ENCODE assay signal across 19 cellular contexts in genomic region chr7:96052860-96053452, GRCh38.
"Had no signal": no experiment of that assay in that cellular context is flagged by ENCODE, and none has a peak within 500 bp of the region (broad histone marks: within the 10 kb centered on the region; RNA-seq: fewer than 3 reads in every experiment).

No MANE protein-coding gene starts in this region.

- H2AFZ ChIP-seq: hepatocyte, neural progenitor cell had no signal

- DNase-seq: activated CD4-positive, alpha-beta memory T cell treated with anti-CD3 and anti-CD28 coated beads, Interleukin-2, amount 10 ng/mL, durations not matched to agents 7 days and 5 days; activated CD4-positive, alpha-beta T cell treated with anti-CD3 and anti-CD28 coated beads for 48 hours; activated CD4-positive, CD25-positive, alpha-beta regulatory T cell; activated CD8-positive, alpha-beta memory T cell treated with anti-CD3 and anti-CD28 coated beads, Interleukin-2, amount 10 ng/mL, durations not matched to agents 7 days and 5 days; activated naive CD8-positive, alpha-beta T cell treated with anti-CD3 and anti-CD28 coated beads for 36 hours; amniotic stem cell; dorsolateral prefrontal cortex; endodermal cell; foreskin keratinocyte; psoas muscle; right cardiac atrium; stimulated activated CD4-positive, alpha-beta T cell treated with anti-CD3 and anti-CD28 coated beads, Interleukin-2, amount 100 ng/mL, for 24 hours; stimulated activated naive CD4-positive, alpha-beta T cell treated with Interleukin-2 at 50 U/mL for 16 hours; thyroid gland had no signal

- H3K4me1 Mint-ChIP-seq: activated CD4-positive, alpha-beta memory T cell treated with anti-CD3 and anti-CD28 coated beads, Interleukin-2, amount 10 ng/mL, durations not matched to agents 7 days and 5 days; activated CD8-positive, alpha-beta memory T cell treated with anti-CD3 and anti-CD28 coated beads, Interleukin-2, amount 10 ng/mL, durations not matched to agents 7 days and 5 days; activated naive CD8-positive, alpha-beta T cell treated with anti-CD3 and anti-CD28 coated beads for 36 hours; memory B cell; neural progenitor cell had no signal

- H3K36me3 Mint-ChIP-seq: activated CD8-positive, alpha-beta memory T cell treated with anti-CD3 and anti-CD28 coated beads, Interleukin-2, amount 10 ng/mL, durations not matched to agents 7 days and 5 days; activated naive CD8-positive, alpha-beta T cell treated with anti-CD3 and anti-CD28 coated beads for 36 hours; memory B cell; neural progenitor cell had no signal

- H3K36me3 ChIP-seq: cardiac muscle cell, neural progenitor cell, thyroid gland had no signal

- H3K4me2 ChIP-seq: hepatocyte, neural progenitor cell had no signal

- H3K27ac Mint-ChIP-seq: activated CD4-positive, alpha-beta memory T cell treated with anti-CD3 and anti-CD28 coated beads, Interleukin-2, amount 10 ng/mL, durations not matched to agents 7 days and 5 days; activated CD8-positive, alpha-beta memory T cell treated with anti-CD3 and anti-CD28 coated beads, Interleukin-2, amount 10 ng/mL, durations not matched to agents 7 days and 5 days; activated naive CD8-positive, alpha-beta T cell treated with anti-CD3 and anti-CD28 coated beads for 36 hours; endodermal cell; memory B cell; neural progenitor cell had no signal

- ATAC-seq: activated CD8-positive, alpha-beta memory T cell treated with anti-CD3 and anti-CD28 coated beads, Interleukin-2, amount 10 ng/mL, durations not matched to agents 7 days and 5 days; foreskin keratinocyte; psoas muscle; right cardiac atrium had no signal

- H3K27ac ChIP-seq: cardiac muscle cell, dorsolateral prefrontal cortex, epithelial cell of prostate, foreskin keratinocyte, hepatocyte, neural progenitor cell, psoas muscle, thyroid gland had no signal

- H3K9ac ChIP-seq: neural progenitor cell had no signal

- H3K9me3 Mint-ChIP-seq: activated CD4-positive, alpha-beta memory T cell treated with anti-CD3 and anti-CD28 coated beads, Interleukin-2, amount 10 ng/mL, durations not matched to agents 7 days and 5 days; activated naive CD8-positive, alpha-beta T cell treated with anti-CD3 and anti-CD28 coated beads for 36 hours; endodermal cell; memory B cell; neural progenitor cell had no signal

- H3K4me3 Mint-ChIP-seq: activated CD4-positive, alpha-beta memory T cell treated with anti-CD3 and anti-CD28 coated beads, Interleukin-2, amount 10 ng/mL, durations not matched to agents 7 days and 5 days; activated CD8-positive, alpha-beta memory T cell treated with anti-CD3 and anti-CD28 coated beads, Interleukin-2, amount 10 ng/mL, durations not matched to agents 7 days and 5 days; activated naive CD8-positive, alpha-beta T cell treated with anti-CD3 and anti-CD28 coated beads for 36 hours; endodermal cell; memory B cell; neural progenitor cell had no signal

- H3K4me3 ChIP-seq: cardiac muscle cell, dorsolateral prefrontal cortex, hepatocyte, neural progenitor cell, psoas muscle, thyroid gland had no signal

- H3K9me3 ChIP-seq: psoas muscle, thyroid gland had no signal

- H3K27me3 ChIP-seq: cardiac muscle cell, dorsolateral prefrontal cortex, hepatocyte, neural progenitor cell, thyroid gland had no signal

- H3K4me1 ChIP-seq: foreskin keratinocyte, neural progenitor cell, psoas muscle had no signal

- H3K79me2 ChIP-seq: hepatocyte had no signal
